ENCODE assay signal across 8 cellular contexts in genomic region chr1:36320767-36321118, GRCh38. TPM values are rescaled to one million over a fixed set of nuclear protein-coding genes. Genes with fewer than 3 reads are reported as not detected.
DNase-seq lines count a peak whose midpoint lies in the region; ATAC-seq and TF ChIP-seq lines count a peak whose summit lies in the region.
"Had no signal": no experiment of that assay in that cellular context is flagged by ENCODE, and none has a peak within 500 bp of the region (broad histone marks: within the 10 kb centered on the region; RNA-seq: fewer than 3 reads in every experiment).

No MANE protein-coding gene starts in this region.

- H3K27ac ChIP-seq in HCT116 (ENCODE audit: low read depth, low read length) (peak overlapping the region; percentile 89), adrenal gland (peak overlapping the region in 3 of 5 donors; percentile 40 to 96 (median 84)), layer of hippocampus (ENCODE audit: low read depth, low read length) (peak overlapping the region; percentile 25), stomach (peak overlapping the region; percentile 48 to 93 (median 88))

- ATAC-seq in HCT116 = no peak

- TF ChIP-seq POLR2A in HCT116 (IDR thresholded peaks at IDR 0.05; ENCODE audit: borderline replicate concordance, extremely low read depth, insufficient read depth, insufficient read length) (peak; percentile 20), adrenal gland (IDR thresholded peaks at IDR 0.05) (no peak), stomach (IDR thresholded peaks at IDR 0.05) (no peak)

- TF ChIP-seq CTCF in HCT116 (IDR thresholded peaks at IDR 0.05 in 2 of 3, conservative IDR thresholded peaks at IDR 0.05 in 1 of 3; ENCODE audit: borderline replicate concordance in 1 of 3, insufficient read depth in 1 of 3, low read depth in 2 of 3, low read length in 2 of 3) = no peak
- TF ChIP-seq CTCF in adrenal gland (IDR thresholded peaks at IDR 0.05) = no peak
- no peak for TF ChIP-seq CTCF in stomach (IDR thresholded peaks at IDR 0.05)
- TF ChIP-seq CTCF in GM10266 (IDR thresholded peaks at IDR 0.05; ENCODE audit: control insufficient read depth, insufficient read depth, low read depth, missing control alignments) = no peak

- no peaks in the 10 kb centered on the region for H3K9me3 ChIP-seq in HCT116 (ENCODE audit: control insufficient read depth in 1 of 2, insufficient read depth in 1 of 2, low read depth in 1 of 2, low read length in 2 of 2)
- H3K9me3 ChIP-seq in adrenal gland (replicated peaks in 1 of 3) = no peaks in the 10 kb centered on the region
- no peaks in the 10 kb centered on the region for H3K9me3 ChIP-seq in stomach

- no peak for TF ChIP-seq RAD21 in HCT116 (IDR thresholded peaks at IDR 0.05; ENCODE audit: low read depth)

- RAD21 ChIA-PET in HCT116 (lab: Charles Lee; ENCODE audit: low non-redundant PET in 1 of 2, low total read pairs in 2 of 2, uncharacterized antibody in 2 of 2, unreplicated experiment in 2 of 2) = no interaction called here

- H2AFZ ChIP-seq in HCT116 (ENCODE audit: low read depth, low read length, poor library complexity, severe bottlenecking) = no peak overlapping the region

- H3K9me2 ChIP-seq in HCT116 (ENCODE audit: insufficient read depth) = no peaks in the 10 kb centered on the region

- no peak for TF ChIP-seq EP300 in stomach (IDR thresholded peaks at IDR 0.05)

- H4K20me1 ChIP-seq in HCT116 (ENCODE audit: insufficient read depth) = no peaks in the 10 kb centered on the region

- BruUV-seq in HCT116 (replicated peaks; lab: Mats Ljungman, UMichigan) = TSS peak; percentile 41

- no peaks in the 10 kb centered on the region; a peak in 1 of 4 replicates for H3K36me3 ChIP-seq in HCT116 (ENCODE audit: control insufficient read depth in 1 of 2, insufficient read depth in 2 of 2, low read length in 2 of 2)
- H3K36me3 ChIP-seq in adrenal gland (replicated peaks in 1 of 2) = no peaks in the 10 kb centered on the region
- H3K36me3 ChIP-seq in stomach = no peaks in the 10 kb centered on the region

- H3K4me3 ChIP-seq in HCT116 (replicated peaks in 1 of 2; ENCODE audit: low read depth in 1 of 2, low read length in 2 of 2) (peak overlapping the region; percentile 58 to 69), adrenal gland (peak overlapping the region in 1 of 4 donors; percentile 85), stomach (peak overlapping the region; percentile 39 to 85 (median 72))

- peak overlapping the region; percentile 87 for H3K4me2 ChIP-seq in HCT116 (ENCODE audit: low read length)

- POLR2A ChIA-PET in HCT116 (lab: Charles Lee) = interaction anchor here (3.3 kb wide), 1 partner anchor 81 kb away, joined by 12 read pairs; no protein-coding TSS in a partner anchor

- H3K27me3 ChIP-seq in HCT116 (ENCODE audit: insufficient read depth, low read length) (no peaks in the 10 kb centered on the region), adrenal gland (no peaks in the 10 kb centered on the region), layer of hippocampus (ENCODE audit: control insufficient read depth, insufficient read depth, low read length) (no peaks in the 10 kb centered on the region), stomach (peaks cover 0 to 18% (median 7%) of the 10 kb centered on the region in 3 donors)

- peaks cover 11% of the 10 kb centered on the region; the same call in 1 of the 2 replicates for H3K79me2 ChIP-seq in HCT116 (ENCODE audit: insufficient read depth, low read length)

- CTCF ChIA-PET in HCT116 (lab: Charles Lee) = interaction anchor here (1.1 kb wide), 1 partner anchor 22 kb away, joined by 4 read pairs; no protein-coding TSS in a partner anchor

- 15 to 41% (median 18%) methylated on average over 1 to 23 of the region's 23 CpGs for whole genome bisulfite sequencing in adrenal gland, 4 donors
- 2 to 24% (median 11%) methylated on average over 9 to 23 of the region's 23 CpGs for WGBS in stomach, 5 donors

- DNase-seq in HCT116 (ENCODE audit: low read depth, low spot score) (no peak), adrenal gland (no peak), stomach (no peak), retina (no peak), GM10266 (ENCODE audit: extremely low spot score) (no peak), NOMO-1 treated with dmso at 0.1 percent for 144 hours (lab: John Stamatoyannopoulos, UW; ENCODE audit: unreplicated experiment) (no peak)
- DNase-seq: NCI-H748 treated with DMSO at 0.1 percent for 48 hours had no signal

- intact Hi-C loops in HCT116 (cut with micrococcal nuclease) = no loop called here
- intact Hi-C loops in adrenal gland (cut with DNase I) = no loop called here
- intact Hi-C loops in stomach (cut with DNase I; ENCODE audit: low total_unique reads) = no loop called here

- peak overlapping the region; percentile 76 for H3K9ac ChIP-seq in HCT116 (ENCODE audit: low read length)

- H3K4me1 ChIP-seq in HCT116 (ENCODE audit: control insufficient read depth in 1 of 2, insufficient read depth in 2 of 2, low read length in 2 of 2) (peaks cover 17 to 44% of the 10 kb centered on the region in 2 experiments), adrenal gland (replicated peaks in 1 of 2) (peaks cover 17 to 29% of the 10 kb centered on the region in 2 donors), stomach (peaks cover 34 to 42% (median 39%) of the 10 kb centered on the region in 4 donors)

TF ChIP-seq in HCT116, 20 proteins besides CTCF, POLR2A, EP300 and RAD21:
- TF ChIP-seq, protein P1, sequence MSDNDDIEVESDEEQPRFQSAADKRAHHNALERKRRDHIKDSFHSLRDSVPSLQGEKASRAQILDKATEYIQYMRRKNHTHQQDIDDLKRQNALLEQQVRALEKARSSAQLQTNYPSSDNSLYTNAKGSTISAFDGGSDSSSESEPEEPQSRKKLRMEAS (IDR thresholded peaks at IDR 0.05) = no peak
- TF ChIP-seq SIN3A (IDR thresholded peaks at IDR 0.05; ENCODE audit: low read depth) (no peak), EGR1 (IDR thresholded peaks at IDR 0.05; ENCODE audit: low read depth) (no peak), ELF1 (IDR thresholded peaks at IDR 0.05; ENCODE audit: borderline replicate concordance, low read depth) (no peak), SP1 (IDR thresholded peaks at IDR 0.05; ENCODE audit: low read depth) (no peak), ZNF274 (IDR thresholded peaks at IDR 0.05; ENCODE audit: low read depth, low read length) (no peak), ZFX (IDR thresholded peaks at IDR 0.05) (no peak), YY1 (IDR thresholded peaks at IDR 0.05; ENCODE audit: extremely low read depth, insufficient replicate concordance, low read depth, low read length) (no peak)
- TF ChIP-seq, protein P2, sequence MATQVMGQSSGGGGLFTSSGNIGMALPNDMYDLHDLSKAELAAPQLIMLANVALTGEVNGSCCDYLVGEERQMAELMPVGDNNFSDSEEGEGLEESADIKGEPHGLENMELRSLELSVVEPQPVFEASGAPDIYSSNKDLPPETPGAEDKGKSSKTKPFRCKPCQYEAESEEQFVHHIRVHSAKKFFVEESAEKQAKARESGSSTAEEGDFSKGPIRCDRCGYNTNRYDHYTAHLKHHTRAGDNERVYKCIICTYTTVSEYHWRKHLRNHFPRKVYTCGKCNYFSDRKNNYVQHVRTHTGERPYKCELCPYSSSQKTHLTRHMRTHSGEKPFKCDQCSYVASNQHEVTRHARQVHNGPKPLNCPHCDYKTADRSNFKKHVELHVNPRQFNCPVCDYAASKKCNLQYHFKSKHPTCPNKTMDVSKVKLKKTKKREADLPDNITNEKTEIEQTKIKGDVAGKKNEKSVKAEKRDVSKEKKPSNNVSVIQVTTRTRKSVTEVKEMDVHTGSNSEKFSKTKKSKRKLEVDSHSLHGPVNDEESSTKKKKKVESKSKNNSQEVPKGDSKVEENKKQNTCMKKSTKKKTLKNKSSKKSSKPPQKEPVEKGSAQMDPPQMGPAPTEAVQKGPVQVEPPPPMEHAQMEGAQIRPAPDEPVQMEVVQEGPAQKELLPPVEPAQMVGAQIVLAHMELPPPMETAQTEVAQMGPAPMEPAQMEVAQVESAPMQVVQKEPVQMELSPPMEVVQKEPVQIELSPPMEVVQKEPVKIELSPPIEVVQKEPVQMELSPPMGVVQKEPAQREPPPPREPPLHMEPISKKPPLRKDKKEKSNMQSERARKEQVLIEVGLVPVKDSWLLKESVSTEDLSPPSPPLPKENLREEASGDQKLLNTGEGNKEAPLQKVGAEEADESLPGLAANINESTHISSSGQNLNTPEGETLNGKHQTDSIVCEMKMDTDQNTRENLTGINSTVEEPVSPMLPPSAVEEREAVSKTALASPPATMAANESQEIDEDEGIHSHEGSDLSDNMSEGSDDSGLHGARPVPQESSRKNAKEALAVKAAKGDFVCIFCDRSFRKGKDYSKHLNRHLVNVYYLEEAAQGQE (IDR thresholded peaks at IDR 0.05; ENCODE audit: low read depth) = no peak
TF ChIP-seq in HCT116: peak in this region for 0.

RNA-seq across cellular contexts. Expression of gene EVA1B, which starts 2.7 kb away (rescaled TPM):
- 25.1 TPM for total RNA-seq in HCT116 (2021; ENCODE audit: unreplicated experiment)
- 31.1 and 33.3 TPM in 2 replicates for polyA plus RNA-seq in HCT116 (2012)
- total RNA-seq in adrenal gland = 100 to 1,000 TPM in 3 of 8 donors, 10 to 100 TPM in 5; 17.6 to 185 (median 71.5) TPM
- polyA plus RNA-seq in adrenal gland = 100 to 1,000 TPM in 1 of 3 donors, 10 to 100 TPM in 1, not detected in 1; 59.5 to 105 TPM
- 10 to 100 TPM in 3 of 5 donors, 1 to 10 TPM in 1, not detected in 1; 8.3 to 67.2 (median 44.0) TPM for total RNA-seq in stomach
- polyA plus RNA-seq in stomach = 10 to 100 TPM; 29.0 to 35.0 (median 29.8) TPM

RNA-seq across cellular contexts. Expression of gene SH3D21, which starts 14.6 kb away (rescaled TPM):
- total RNA-seq in HCT116 (2021; ENCODE audit: unreplicated experiment) (9.3 TPM), adrenal gland (1 to 10 TPM in 5 of 8 donors, under 1 TPM in 3; 0.69 to 3.0 (median 1.7) TPM), stomach (100 to 1,000 TPM in 1 of 5 donors, 1 to 10 TPM in 3, not detected in 1; 3.5 to 120 (median 6.5) TPM)
- 5.4 and 6.9 TPM in 2 replicates for polyA plus RNA-seq in HCT116 (2012)
- polyA plus RNA-seq in adrenal gland (10 to 100 TPM in 1 of 3 donors, 1 to 10 TPM in 1, under 1 TPM in 1; 0.73 to 18.4 (median 1.8) TPM), stomach (1 to 10 TPM in 2 of 3 donors, under 1 TPM in 1; 0.76 to 2.7 (median 1.8) TPM)

Comparison
In these comparisons a context has a peak if more than half of its experiments do, and no peak if none do; other contexts are left out.
1. H3K27ac ChIP-seq: peak in every context shown above with its lines; median percentile 89 in HCT116; 88 in stomach; 84 in adrenal gland; 25 in layer of hippocampus.